ENCODE assay signal across 8 cellular contexts in the genomic region with DNA sequence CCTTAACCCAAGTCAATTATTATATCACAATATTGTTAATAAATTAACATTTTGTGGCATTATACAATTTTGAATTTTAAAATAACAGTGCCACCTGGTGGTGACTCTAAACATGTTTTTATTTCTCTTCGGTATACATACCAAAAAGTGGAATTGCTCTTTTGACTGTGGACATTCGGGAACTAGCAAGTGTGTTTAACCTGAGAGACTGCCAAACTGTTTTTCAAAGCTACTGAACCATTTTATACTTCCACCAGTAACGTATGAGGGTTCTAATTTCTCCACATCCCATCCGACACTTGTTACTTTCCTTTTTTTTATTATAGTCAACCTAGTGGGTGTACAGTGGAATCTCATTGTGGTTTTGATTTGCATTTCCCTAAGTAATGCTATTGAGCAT. TPM values are rescaled to one million over a fixed set of nuclear protein-coding genes. Genes with fewer than 3 reads are reported as not detected.
A peak's percentile ranks its signal among the peaks of the same experiment; 100 is the strongest.
DNase-seq lines count a peak whose midpoint lies in the region; ATAC-seq, FAIRE-seq and TF ChIP-seq lines count a peak whose summit lies in the region.

No MANE protein-coding gene starts in this region.

- TF ChIP-seq CTCF in GM10248 (IDR thresholded peaks at IDR 0.05; ENCODE audit: control extremely low read depth, extremely low read depth, low read depth, missing control alignments) = peak; percentile 31

- POLR2A ChIA-PET in GM10248 (lab: Yijun Ruan, JAX) = no interaction called here

- no peak for ATAC-seq in GM21737 (IDR thresholded peaks at IDR 0.05; ENCODE audit: unreplicated experiment)

- FAIRE-seq in A204.1 (lab: Jason Lieb, UNC) = peak; percentile 97

- CTCF ChIA-PET in GM10248 (lab: Yijun Ruan, JAX) = interaction anchor here (0.7 to 4.6 kb wide), 29 partner anchors 8 to 609 kb away, joined by 3 to 79 read pairs (median 4); a partner anchor contains a TSS

- peak; percentile 29 for DNase-seq in GM10248 (ENCODE audit: extremely low spot score)
- DNase-seq in NCI-H526 treated with DMSO at 0.1 percent for 48 hours (lab: John Stamatoyannopoulos, UW) = peak; percentile 26
- peak; percentile 40 for DNase-seq in cerebellum (ENCODE audit: low spot score)
- DNase-seq in medulla oblongata (ENCODE audit: extremely low spot score) = peak; percentile 63
- DNase-seq in NCI-H1048 (lab: John Stamatoyannopoulos, UW) = no peak
- no peak for DNase-seq in HPDE6-E6E7 (ENCODE audit: extremely low spot score)

RNA-seq across cellular contexts. Expression of a gene that starts 18.3 kb away (rescaled TPM):
- 25.7 TPM for total RNA-seq in cerebellum

RNA-seq across cellular contexts. Expression of a gene that starts 28.2 kb away (rescaled TPM):
- total RNA-seq in cerebellum = 58.9 TPM

Comparison
In these comparisons a context has a peak if more than half of its experiments do, and no peak if none do; other contexts are left out.
1. DNase-seq: peak in GM10248 (single experiment), NCI-H526 treated with DMSO at 0.1 percent for 48 hours (single experiment), cerebellum (single experiment) and medulla oblongata (single experiment); none in NCI-H1048 (single experiment) and HPDE6-E6E7 (single experiment).